11 cellular contexts compared by ENCODE assay signal in the genomic region with DNA sequence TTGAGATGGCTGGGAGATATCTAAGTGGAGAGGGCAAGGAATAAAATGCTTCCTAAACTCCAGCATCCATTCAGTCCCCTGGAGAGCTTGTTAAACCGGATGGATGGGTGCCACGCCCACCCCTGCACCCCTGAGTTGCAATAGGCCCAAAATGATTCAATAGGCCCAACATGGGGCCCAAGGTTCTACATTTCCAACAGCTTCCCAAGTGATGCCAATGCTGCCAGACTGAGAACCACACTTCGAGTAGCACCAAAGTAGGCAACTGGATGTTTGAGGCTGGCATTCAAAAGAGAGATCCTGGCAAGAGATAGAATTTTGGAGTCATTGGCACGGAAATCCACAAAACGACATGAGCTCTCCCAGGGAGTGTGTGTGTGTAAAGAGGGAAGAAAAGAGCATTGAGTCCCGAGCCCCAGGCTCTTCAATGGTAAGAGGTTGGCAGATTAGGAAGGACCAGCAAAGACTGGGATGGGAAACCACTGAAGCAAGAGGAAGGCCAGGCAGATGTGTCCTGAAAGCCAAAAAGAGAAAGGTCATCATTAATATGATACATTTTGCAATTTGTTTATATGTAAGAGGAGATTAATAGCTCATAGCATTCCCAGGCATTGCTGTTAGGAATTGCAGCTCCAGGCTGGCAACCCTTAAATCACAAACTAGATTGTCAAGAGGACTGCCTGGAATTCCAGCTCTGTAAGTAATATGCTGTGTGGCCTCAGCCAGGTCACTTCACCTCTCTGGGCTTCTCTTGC.
DNase-seq lines count a peak whose midpoint lies in the region; ATAC-seq and TF ChIP-seq lines count a peak whose summit lies in the region.
"Had no signal": no experiment of that assay in that cellular context is flagged by ENCODE, and none has a peak within 500 bp of the region (broad histone marks: within the 10 kb centered on the region; RNA-seq: fewer than 3 reads in every experiment).

No MANE protein-coding gene starts in this region.

- H4K20me1 ChIP-seq in DOHH2 (ENCODE audit: control insufficient read depth, insufficient read depth, low read depth, low read length) (no peaks in the 10 kb centered on the region), PC-3 (ENCODE audit: low read length) (no peaks in the 10 kb centered on the region)

- H3K4me3 Mint-ChIP-seq in progenitor cell of endocrine pancreas (ENCODE audit: low read depth), result no peak overlapping the region

- 72 to 76% methylated on average over 3 to 6 of the region's 6 CpGs for WGBS in gastroesophageal sphincter (ENCODE audit: low coverage in 1 of 2), 2 donors

- no peaks in the 10 kb centered on the region for H3K79me2 ChIP-seq in DOHH2 (ENCODE audit: control insufficient read depth, low read length)
- H3K79me2 ChIP-seq in PC-3 (ENCODE audit: low read length), result no peaks in the 10 kb centered on the region

- H3K27ac ChIP-seq in DOHH2 (ENCODE audit: low read depth, low read length), result no peak overlapping the region
- no peak overlapping the region for H3K27ac ChIP-seq in PC-3 (ENCODE audit: low read length)
- H3K27ac ChIP-seq in gastroesophageal sphincter, result peak overlapping the region; percentile 34 to 87 (median 86)
- H3K27ac ChIP-seq in rectal smooth muscle tissue (ENCODE audit: low read depth, low read length), result peak overlapping the region; percentile 74
- H3K27ac ChIP-seq: SK-N-MC had no signal

- H3K9me2 ChIP-seq in DOHH2 (replicated peaks; ENCODE audit: control insufficient read depth, low read length) (no peaks in the 10 kb centered on the region), PC-3 (replicated peaks; ENCODE audit: low read length) (no peaks in the 10 kb centered on the region)

- ATAC-seq in PC-3 (no peak), gastroesophageal sphincter (no peak), GM18870 (IDR thresholded peaks at IDR 0.05; ENCODE audit: unreplicated experiment) (no peak)

- no peak for TF ChIP-seq POLR2A in gastroesophageal sphincter (IDR thresholded peaks at IDR 0.05)

- H2AFZ ChIP-seq in PC-3 (ENCODE audit: low read length), result peak overlapping the region; percentile 68; the same call in 1 of the 2 replicates

- DNase-seq in PC-3, result no peak
- no peak for DNase-seq in NCI-H1694 treated with DMSO at 0.1 percent for 48 hours (lab: John Stamatoyannopoulos, UW)
- DNase-seq in stimulated activated CD4-positive, alpha-beta T cell treated with anti-CD3 and anti-CD28 coated beads, Interleukin-4, amount 100 ng/mL, for 4 hours, result no peak
- DNase-seq in progenitor cell of endocrine pancreas (ENCODE audit: low spot score, unreplicated experiment), result no peak
- DNase-seq: activated CD4-positive, CD25-positive, alpha-beta regulatory T cell treated with anti-CD3 and anti-CD28 coated beads, Interleukin-2, amount 50 U/mL, for 72 hours; NCI-H446 treated with DMSO at 0.1 percent for 48 hours had no signal

- H3K4me3 ChIP-seq in DOHH2 (ENCODE audit: low read length), result no peak overlapping the region
- peak overlapping the region; percentile 51 for H3K4me3 ChIP-seq in PC-3 (ENCODE audit: low read length)
- H3K4me3 ChIP-seq in gastroesophageal sphincter, result no peak overlapping the region
- H3K4me3 ChIP-seq in rectal smooth muscle tissue (ENCODE audit: low read length), result no peak overlapping the region
- H3K4me3 ChIP-seq: SK-N-MC had no signal

- no peaks in the 10 kb centered on the region for H3K9me3 ChIP-seq in DOHH2 (ENCODE audit: control insufficient read depth, insufficient read depth, low read length)
- no peaks in the 10 kb centered on the region for H3K9me3 ChIP-seq in PC-3 (ENCODE audit: low read length)
- H3K9me3 ChIP-seq in gastroesophageal sphincter, result no peaks in the 10 kb centered on the region

- H3K27me3 Mint-ChIP-seq in progenitor cell of endocrine pancreas, result peaks cover 17% of the 10 kb centered on the region

- no peaks in the 10 kb centered on the region for H3K27me3 ChIP-seq in DOHH2 (ENCODE audit: control insufficient read depth, low read length)
- H3K27me3 ChIP-seq in PC-3 (ENCODE audit: low read length), result no peaks in the 10 kb centered on the region
- no peaks in the 10 kb centered on the region for H3K27me3 ChIP-seq in gastroesophageal sphincter
- H3K27me3 ChIP-seq in rectal smooth muscle tissue (ENCODE audit: control insufficient read depth, insufficient read depth, low read length), result no peaks in the 10 kb centered on the region

- H3K36me3 ChIP-seq in DOHH2 (ENCODE audit: control insufficient read depth, low read length), result no peaks in the 10 kb centered on the region
- H3K36me3 ChIP-seq in PC-3 (ENCODE audit: low read depth, low read length), result no peaks in the 10 kb centered on the region
- H3K36me3 ChIP-seq in gastroesophageal sphincter, result no peaks in the 10 kb centered on the region
- H3K36me3 ChIP-seq in rectal smooth muscle tissue (ENCODE audit: control insufficient read depth, insufficient read depth, low read length), result no peaks in the 10 kb centered on the region

- no peaks in the 10 kb centered on the region for H3K36me3 Mint-ChIP-seq in progenitor cell of endocrine pancreas (ENCODE audit: insufficient read depth)

- no peaks in the 10 kb centered on the region for H3K9me3 Mint-ChIP-seq in progenitor cell of endocrine pancreas (ENCODE audit: low read depth)

- TF ChIP-seq EP300 in gastroesophageal sphincter (IDR thresholded peaks at IDR 0.05), result no peak

- POLR2A ChIA-PET in PC-3 (lab: Charles Lee; ENCODE audit: unreplicated experiment), result no interaction called here

- H3K4me2 ChIP-seq in DOHH2 (ENCODE audit: low read length) (peak overlapping the region; percentile 58), PC-3 (ENCODE audit: low read length) (peak overlapping the region; percentile 81)

- CTCF ChIA-PET in PC-3 (lab: Charles Lee), result interaction anchor here (0.9 kb wide), 1 partner anchor 19 kb away, joined by 4 read pairs; no protein-coding TSS in a partner anchor

- no TSS peak for BruUV-seq in PC-3 (replicated peaks; lab: Mats Ljungman, UMichigan)

- peaks cover 10% of the 10 kb centered on the region for H3K4me1 Mint-ChIP-seq in progenitor cell of endocrine pancreas (ENCODE audit: low read depth)

- intact Hi-C loops in PC-3 (cut with micrococcal nuclease), result no loop called here

- H3K9ac ChIP-seq in PC-3 (ENCODE audit: low read length), result no peak overlapping the region
- H3K9ac ChIP-seq in rectal smooth muscle tissue (ENCODE audit: low read length), result no peak overlapping the region

- TF ChIP-seq CTCF in DOHH2 (IDR thresholded peaks at IDR 0.05; ENCODE audit: low read depth, low read length, poor library complexity, severe bottlenecking), result no peak
- TF ChIP-seq CTCF in PC-3 (conservative IDR thresholded peaks at IDR 0.05; ENCODE audit: low read depth, low read length), result no peak
- TF ChIP-seq CTCF in gastroesophageal sphincter (IDR thresholded peaks at IDR 0.05), result no peak
- TF ChIP-seq CTCF in progenitor cell of endocrine pancreas (IDR thresholded peaks at IDR 0.05; ENCODE audit: unreplicated experiment), result no peak

- H3F3A ChIP-seq in DOHH2 (ENCODE audit: control insufficient read depth, insufficient read depth) (no peaks in the 10 kb centered on the region), PC-3 (ENCODE audit: low read length, unreplicated experiment) (no peaks in the 10 kb centered on the region)

- no peak overlapping the region for H3K27ac Mint-ChIP-seq in progenitor cell of endocrine pancreas

- H3K4me1 ChIP-seq in DOHH2 (ENCODE audit: control insufficient read depth, low read length), result peaks cover 11% of the 10 kb centered on the region; the same call in 1 of the 2 replicates
- peaks cover 11% of the 10 kb centered on the region for H3K4me1 ChIP-seq in PC-3 (ENCODE audit: insufficient read depth, low read length)
- H3K4me1 ChIP-seq in gastroesophageal sphincter, result peaks cover 0 to 32% (median 11%) of the 10 kb centered on the region in 3 donors
- peaks cover 13% of the 10 kb centered on the region for H3K4me1 ChIP-seq in rectal smooth muscle tissue (ENCODE audit: control insufficient read depth, insufficient read depth, low read length)

Comparison
In these comparisons a context has a peak if more than half of its experiments do, and no peak if none do; other contexts are left out.
1. H3K27ac ChIP-seq: peak in gastroesophageal sphincter (4 of 4) and rectal smooth muscle tissue (single experiment); none in DOHH2 (single experiment) and PC-3 (single experiment).